ENCODE assay signal across 10 cellular contexts in the genomic region with DNA sequence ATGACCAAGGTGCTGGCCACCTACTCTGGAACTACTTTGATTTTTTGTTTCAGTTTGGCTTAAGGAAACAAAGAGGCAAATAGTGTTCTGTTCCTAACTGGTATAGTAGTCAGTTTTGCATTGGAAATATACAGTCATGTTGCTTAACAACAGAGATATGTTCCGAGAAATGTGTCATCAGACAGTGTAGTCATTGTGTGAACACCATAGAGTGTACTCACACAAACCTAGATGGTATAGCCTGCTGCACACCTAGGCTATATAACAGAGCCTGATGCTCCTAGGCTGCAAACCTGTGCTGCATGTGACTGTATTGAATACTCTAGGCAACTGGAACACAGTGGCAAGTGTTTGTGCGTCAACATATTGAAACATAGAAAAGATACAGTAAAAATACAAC.
DNase-seq lines count a peak whose midpoint lies in the region; ATAC-seq and TF ChIP-seq lines count a peak whose summit lies in the region.
"Had no signal": no experiment of that assay in that cellular context is flagged by ENCODE, and none has a peak within 500 bp of the region (broad histone marks: within the 10 kb centered on the region; RNA-seq: fewer than 3 reads in every experiment).

No MANE protein-coding gene starts in this region.

- H3K27ac ChIP-seq in smooth muscle cell (ENCODE audit: low read depth): peak overlapping the region; percentile 84

- H3K4me3 Mint-ChIP-seq in activated T-cell treated with anti-CD3 and anti-CD28 coated beads, Interleukin-2, amount 50 U/mL, for 4 hours: no peak overlapping the region

- H3K36me3 ChIP-seq in smooth muscle cell (ENCODE audit: low read depth): no peaks in the 10 kb centered on the region
- no peaks in the 10 kb centered on the region for H3K36me3 ChIP-seq in H7 (replicated peaks; ENCODE audit: control insufficient read depth, insufficient read depth, low read length)

- TF ChIP-seq CTCF in smooth muscle cell (IDR thresholded peaks at IDR 0.05; ENCODE audit: borderline replicate concordance, insufficient read depth, poor library complexity, severe bottlenecking): no peak

- ATAC-seq in activated T-cell treated with anti-CD3 and anti-CD28 coated beads, Interleukin-2, amount 50 U/mL, for 4 hours: peak; percentile 97
- ATAC-seq in HG03159 (IDR thresholded peaks at IDR 0.05; ENCODE audit: unreplicated experiment): peak; percentile 58
- ATAC-seq in activated naive CD4-positive, alpha-beta T cell treated with anti-CD3 and anti-CD28 coated beads, Interleukin-2, amount 50 U/mL, for 72 hours: peak; percentile 96

- H3K79me2 ChIP-seq in smooth muscle cell (ENCODE audit: low read depth): peaks cover 98% of the 10 kb centered on the region

- H2AFZ ChIP-seq in smooth muscle cell (ENCODE audit: low read depth): no peak overlapping the region

- H3K27ac Mint-ChIP-seq in activated naive CD4-positive, alpha-beta T cell treated with anti-CD3 and anti-CD28 coated beads, Interleukin-2, amount 50 U/mL, for 72 hours: peak overlapping the region; percentile 85 to 94

- no peaks in the 10 kb centered on the region for H3K9me3 Mint-ChIP-seq in activated T-cell treated with anti-CD3 and anti-CD28 coated beads, Interleukin-2, amount 50 U/mL, for 4 hours
- H3K9me3 Mint-ChIP-seq in activated naive CD4-positive, alpha-beta T cell treated with anti-CD3 and anti-CD28 coated beads, Interleukin-2, amount 50 U/mL, for 72 hours: peaks cover 5 to 12% of the 10 kb centered on the region in 2 donors

- DNase-seq in activated T-cell treated with anti-CD3 and anti-CD28 coated beads, Interleukin-2, amount 50 U/mL, for 4 hours: no peak
- DNase-seq in activated T-cell treated with anti-CD3 and anti-CD28 coated beads for 4 hours (no peak), smooth muscle cell (lab: John Stamatoyannopoulos, UW; ENCODE audit: unreplicated experiment) (no peak), AML-193 (lab: John Stamatoyannopoulos, UW) (no peak), H7 (no peak)
- peak in 1 of 2 donors; percentile 42 for DNase-seq in activated naive CD4-positive, alpha-beta T cell treated with anti-CD3 and anti-CD28 coated beads, Interleukin-2, amount 50 U/mL, for 72 hours (ENCODE audit: low spot score in 2 of 2)
- DNase-seq in activated effector memory CD4-positive, alpha-beta T cell treated with Interleukin-2 at 50 U/mL for 16 hours: no peak
- DNase-seq: foreskin melanocyte; NK-92 treated with Interleukin-12 subunit alpha and Interleukin-12 subunit beta, amount 100 ng/mL, for 24 hours had no signal

- peaks cover 4% of the 10 kb centered on the region for H3K36me3 Mint-ChIP-seq in activated T-cell treated with anti-CD3 and anti-CD28 coated beads, Interleukin-2, amount 50 U/mL, for 4 hours (ENCODE audit: insufficient read depth)
- peaks cover 0 to 13% of the 10 kb centered on the region in 2 donors for H3K36me3 Mint-ChIP-seq in activated naive CD4-positive, alpha-beta T cell treated with anti-CD3 and anti-CD28 coated beads, Interleukin-2, amount 50 U/mL, for 72 hours

- H3K27me3 Mint-ChIP-seq in activated T-cell treated with anti-CD3 and anti-CD28 coated beads, Interleukin-2, amount 50 U/mL, for 4 hours (ENCODE audit: low read depth): no peaks in the 10 kb centered on the region

- peak overlapping the region; percentile 54 for H3K4me2 ChIP-seq in smooth muscle cell

- H3K9ac ChIP-seq in smooth muscle cell (ENCODE audit: low read depth): peak overlapping the region; percentile 68

- peaks cover 100% of the 10 kb centered on the region for H4K20me1 ChIP-seq in smooth muscle cell (ENCODE audit: low read depth)

- H3K4me1 ChIP-seq in smooth muscle cell (ENCODE audit: low read depth): peaks cover 9% of the 10 kb centered on the region

- H3K4me3 ChIP-seq in smooth muscle cell: no peak overlapping the region
- no peak overlapping the region for H3K4me3 ChIP-seq in H7 (ENCODE audit: insufficient read depth, low read depth, low read length)

- H3K27me3 ChIP-seq in smooth muscle cell (ENCODE audit: low read depth): no peaks in the 10 kb centered on the region
- H3K27me3 ChIP-seq in H7 (ENCODE audit: control insufficient read depth, insufficient read depth, low read length): no peaks in the 10 kb centered on the region

- peaks cover 82% of the 10 kb centered on the region for H3K4me1 Mint-ChIP-seq in activated T-cell treated with anti-CD3 and anti-CD28 coated beads, Interleukin-2, amount 50 U/mL, for 4 hours (ENCODE audit: low read depth)

- H3K9me3 ChIP-seq in smooth muscle cell (replicated peaks; ENCODE audit: low read depth): no peaks in the 10 kb centered on the region

- no peaks in the 10 kb centered on the region for H3F3A ChIP-seq in smooth muscle cell (ENCODE audit: low read depth)

- 70% methylated on average over 2 of the region's 2 CpGs for WGBS in smooth muscle cell (ENCODE audit: low lambda C conversion rate)
